ENCODE assay signal across 19 cellular contexts in the genomic region with DNA sequence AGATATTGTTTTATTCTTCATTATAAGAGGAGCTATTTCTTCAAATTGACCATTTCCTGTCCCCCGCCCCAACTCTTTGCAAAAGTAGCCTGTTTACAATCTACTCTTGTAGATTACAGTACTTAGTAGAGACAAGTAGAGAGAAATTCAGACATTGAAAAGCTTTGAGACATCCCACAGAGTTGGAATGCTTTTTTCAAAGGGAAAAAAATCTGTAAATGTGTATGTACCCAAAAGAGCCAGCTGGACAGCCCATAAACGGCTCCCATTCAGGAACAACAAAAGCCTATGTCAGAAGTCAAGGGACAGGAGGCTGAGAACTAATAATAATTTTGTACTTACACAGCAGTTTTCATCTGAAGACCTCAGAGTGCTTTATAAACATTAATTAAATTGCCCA.
"Had no signal": no experiment of that assay in that cellular context is flagged by ENCODE, and none has a peak within 500 bp of the region (broad histone marks: within the 10 kb centered on the region; RNA-seq: fewer than 3 reads in every experiment).

No MANE protein-coding gene starts in this region.

- H3K27ac ChIP-seq: body of pancreas, colonic mucosa, gastrocnemius medialis, heart left ventricle, left lung, spleen, thoracic aorta, upper lobe of left lung had no signal

- H3K36me3 ChIP-seq: colonic mucosa, gastrocnemius medialis, heart left ventricle, left lung, spleen, thoracic aorta, upper lobe of left lung had no signal

- ATAC-seq: body of pancreas; gastrocnemius medialis; heart left ventricle; left lung; stimulated activated memory B cell treated with anti-CD40 and anti-IgM and Interleukin-4, amounts not matched to agents 10 μg/mL and 1 μg/mL and 100 μg/mL, for 72 hours; T-helper 17 cell had no signal

- H3K4me3 ChIP-seq: body of pancreas, colonic mucosa, gastrocnemius medialis, heart left ventricle, left lung, spleen, thoracic aorta, upper lobe of left lung had no signal

- DNase-seq: activated CD4-positive, alpha-beta memory T cell treated with anti-CD3 and anti-CD28 coated beads, Interleukin-2, amount 10 ng/mL, durations not matched to agents 7 days and 5 days; activated CD4-positive, alpha-beta T cell treated with anti-CD3 and anti-CD28 coated beads for 48 hours; activated naive CD4-positive, alpha-beta T cell treated with anti-CD3 and anti-CD28 coated beads for 36 hours; activated T-cell treated with anti-CD3 and anti-CD28 coated beads, Interleukin-2, amount 50 U/mL, for 24 hours; body of pancreas; colonic mucosa; gastrocnemius medialis; heart left ventricle; kidney; left lung; midbrain; retina; spleen; stimulated activated CD4-positive, alpha-beta T cell treated with anti-CD3 and anti-CD28 coated beads, Interleukin-4, amount 100 ng/mL, for 4 hours; T-helper 17 cell; upper lobe of left lung had no signal

- H3K27me3 ChIP-seq: body of pancreas, colonic mucosa, gastrocnemius medialis, heart left ventricle, left lung, spleen, upper lobe of left lung had no signal

- FAIRE-seq: endometrium, kidney had no signal
